In genomic region chr5:83473344-83474169, GRCh38 we compare ENCODE assay signal across 8 cellular contexts. TPM values are rescaled to one million over a fixed set of nuclear protein-coding genes. Genes with fewer than 3 reads are reported as not detected.
A peak's percentile ranks its signal among the peaks of the same experiment; 100 is the strongest.
DNase-seq lines count a peak whose midpoint lies in the region; ATAC-seq and TF ChIP-seq lines count a peak whose summit lies in the region.

No MANE protein-coding gene starts in this region.

- H3K9me3 ChIP-seq in HUES6 (ENCODE audit: control insufficient read depth, insufficient read depth, low read depth, low read length) = no peaks in the 10 kb centered on the region
- no peaks in the 10 kb centered on the region for H3K9me3 ChIP-seq in Panc1 (ENCODE audit: control insufficient read depth, insufficient read depth, low read depth, low read length)
- no peaks in the 10 kb centered on the region for H3K9me3 ChIP-seq in cardiac muscle cell (ENCODE audit: low read depth)

- peak; percentile 66 for ATAC-seq in GM21576 (IDR thresholded peaks at IDR 0.05; ENCODE audit: unreplicated experiment)
- peak; percentile 88 for ATAC-seq in Panc1

- no TSS peak for BruUV-seq in Panc1 (replicated peaks; lab: Mats Ljungman, UMichigan)

- DNase-seq in ELR (ENCODE audit: low read depth) = peak; percentile 93
- DNase-seq in Panc1 (ENCODE audit: low read depth, low spot score) = peak; percentile 63
- peak; percentile 96 to 99 for DNase-seq in cardiac muscle cell (ENCODE audit: low read depth in 1 of 2, low spot score in 1 of 2)
- peak; percentile 70 for DNase-seq in occipital lobe (lab: John Stamatoyannopoulos, UW)
- DNase-seq in LoVo (ENCODE audit: low spot score) = no peak

- H3K4me1 ChIP-seq in HUES6 (ENCODE audit: control insufficient read depth, insufficient read depth, low read length) (peaks cover 38% of the 10 kb centered on the region), Panc1 (ENCODE audit: control insufficient read depth, insufficient read depth, low read length) (peaks cover 9% of the 10 kb centered on the region), cardiac muscle cell (ENCODE audit: low read depth) (peaks cover 26% of the 10 kb centered on the region)

- POLR2A ChIA-PET in Panc1 (lab: Charles Lee) = interaction anchor here (0.6 kb wide), 1 partner anchor 338 kb away, joined by 6 read pairs; no protein-coding TSS in a partner anchor

- H3K36me3 ChIP-seq in HUES6 (ENCODE audit: control insufficient read depth, insufficient read depth, low read length) (peaks cover 3% of the 10 kb centered on the region; the same call in 1 of the 2 replicates), Panc1 (ENCODE audit: control insufficient read depth, insufficient read depth, low read length) (no peaks in the 10 kb centered on the region; the same call in none of the 2 replicates), cardiac muscle cell (no peaks in the 10 kb centered on the region)

- intact Hi-C loops in Panc1 (cut with micrococcal nuclease; ENCODE audit: unreplicated experiment) = loop anchor here (2.0 to 10.0 kb wide), 4 partner anchors 396 to 1123 kb away; partner anchors contain the start of genes TMEM167A and XRCC4

- peak overlapping the region; percentile 88; the same call in 1 of the 2 replicates for H3K27ac ChIP-seq in HUES6 (ENCODE audit: low read depth, low read length)
- H3K27ac ChIP-seq in Panc1 (ENCODE audit: low read length) = no peak overlapping the region
- peak overlapping the region; percentile 87 for H3K27ac ChIP-seq in adipose tissue (ENCODE audit: low read depth, low read length)
- peak overlapping the region; percentile 82 for H3K27ac ChIP-seq in cardiac muscle cell

- peak overlapping the region; percentile 95 for H3K9ac ChIP-seq in HUES6 (ENCODE audit: low read length)

- 1% methylated on average over 41 to 42 of the region's 42 CpGs for WGBS in adipose tissue, 3 donors

- TF ChIP-seq CTCF in Panc1 (IDR thresholded peaks at IDR 0.05) = peak; percentile 91
- TF ChIP-seq CTCF in cardiac muscle cell (IDR thresholded peaks at IDR 0.05; ENCODE audit: low read depth, low read length) = peak; percentile 91

- H3K27me3 ChIP-seq in HUES6 (ENCODE audit: control insufficient read depth, insufficient read depth, low read length) = no peaks in the 10 kb centered on the region
- H3K27me3 ChIP-seq in Panc1 (ENCODE audit: control insufficient read depth, insufficient read depth, low read length) = peaks cover 46% of the 10 kb centered on the region
- no peaks in the 10 kb centered on the region for H3K27me3 ChIP-seq in cardiac muscle cell

- H3K4me3 ChIP-seq in HUES6 (ENCODE audit: low read depth, low read length) (peak overlapping the region; percentile 95), Panc1 (ENCODE audit: low read depth in 2 of 2, low read length in 2 of 2) (peak overlapping the region; percentile 49 to 76), cardiac muscle cell (peak overlapping the region; percentile 90)

- in situ Hi-C loops in Panc1 (cut with HindIII; ENCODE audit: low pct_unique_long_range_greater_than_20kb, low sequenced_read_pairs) = no loop called here

- CTCF ChIA-PET in Panc1 (lab: Charles Lee) = no interaction called here

RNA-seq across cellular contexts. Expression of gene VCAN, which starts 2.0 kb away (rescaled TPM):
- 0.72 TPM for total RNA-seq in Panc1 (2021; ENCODE audit: unreplicated experiment)
- polyA plus RNA-seq in Panc1 (2012; ENCODE audit: insufficient read length) = 0.25 TPM
- 10 to 100 TPM in 1 of 3 donors, 1 to 10 TPM in 2; 5.0 to 45.3 (median 6.6) TPM for polyA plus RNA-seq in adipose tissue
- 414 and 618 TPM in 2 replicates for total RNA-seq in cardiac muscle cell
- 184 and 273 TPM in 2 replicates for polyA plus RNA-seq in cardiac muscle cell
- 228 TPM for total RNA-seq in occipital lobe

Comparison
In these comparisons a context has a peak if more than half of its experiments do, and no peak if none do; other contexts are left out.
1. RNA of gene VCAN, which starts 2.0 kb away (total RNA-seq): 414 to 618 TPM in cardiac muscle cell and 228 TPM in occipital lobe (single experiment); 0.72 TPM in Panc1 (single experiment); every median in the first group is over 100 times any median in the second.
2. Peak in every context shown above with its lines, with median percentiles within 50 percentile points of each other: H3K4me3 ChIP-seq.